ENCODE assay signal across 21 cellular contexts in the genomic region with DNA sequence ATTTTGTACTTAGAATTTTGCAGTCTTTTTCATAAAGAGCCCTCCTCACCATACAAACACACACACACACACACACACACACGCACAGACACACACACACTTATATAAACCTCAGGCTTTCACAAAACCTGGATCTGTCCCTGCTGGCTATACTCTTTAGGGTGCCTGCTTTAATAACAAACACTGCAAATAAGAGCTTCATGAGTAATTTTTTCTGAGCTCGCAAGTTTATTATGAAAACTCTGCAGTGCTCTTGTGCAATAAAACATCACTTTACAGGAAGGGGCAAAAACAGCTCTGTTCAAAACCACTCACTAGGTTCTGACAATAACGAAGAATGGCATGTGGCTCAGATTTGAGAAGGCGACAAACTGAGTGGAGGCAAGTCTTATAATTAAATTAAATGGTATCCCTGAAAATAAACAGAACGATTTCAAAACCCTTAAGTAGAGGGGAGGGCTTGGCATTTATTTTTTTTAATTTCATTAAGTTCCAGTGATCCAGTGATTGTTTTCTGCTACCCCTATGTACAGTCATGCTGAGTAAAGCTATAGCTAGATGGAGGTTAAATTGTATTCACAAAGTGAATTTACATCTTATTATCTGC. TPM values are rescaled to one million over a fixed set of nuclear protein-coding genes. Genes with fewer than 3 reads are reported as not detected.
DNase-seq lines count a peak whose midpoint lies in the region; ATAC-seq, FAIRE-seq and TF ChIP-seq lines count a peak whose summit lies in the region.
"Had no signal": no experiment of that assay in that cellular context is flagged by ENCODE, and none has a peak within 500 bp of the region (broad histone marks: within the 10 kb centered on the region; RNA-seq: fewer than 3 reads in every experiment).

No MANE protein-coding gene starts in this region.

- no peak overlapping the region for H3K27ac ChIP-seq in AG04450 (ENCODE audit: low read depth, low read length)
- no peak overlapping the region for H3K27ac ChIP-seq in lower lobe of right lung
- no peak overlapping the region for H3K27ac ChIP-seq in small intestine (ENCODE audit: low read depth in 1 of 2, low read length in 1 of 2)
- no peak overlapping the region for H3K27ac ChIP-seq in body of pancreas
- H3K27ac ChIP-seq: BLaER1, gastroesophageal sphincter, pancreas, WERI-Rb-1 had no signal

- H3K4me1 ChIP-seq in lower lobe of right lung (peaks cover 10% of the 10 kb centered on the region), small intestine (ENCODE audit: control insufficient read depth in 2 of 2, insufficient read depth in 1 of 2, low read depth in 1 of 2, low read length in 1 of 2) (peaks cover 0 to 3% of the 10 kb centered on the region in 2 donors), body of pancreas (peaks cover 29% of the 10 kb centered on the region)

- CTCF ChIA-PET in AG04450 (lab: Charles Lee), result interaction anchor here (0.9 to 9.2 kb wide), 5 partner anchors 15 to 246 kb away, joined by 3 to 109 read pairs (median 4); partner anchors contain the start of gene NFYC

- POLR2A ChIA-PET in AG04450 (lab: Yijun Ruan, JAX), result interaction anchor here (0.6 to 1.0 kb wide), 5 partner anchors 11 to 532 kb away, joined by 3 read pairs; partner anchors contain the start of gene CITED4

- H3K4me3 ChIP-seq in AG04450 (ENCODE audit: low read depth, low read length) (no peak overlapping the region), lower lobe of right lung (no peak overlapping the region), small intestine (ENCODE audit: low read depth in 1 of 2, low read length in 2 of 2) (no peak overlapping the region), body of pancreas (no peak overlapping the region)
- H3K4me3 ChIP-seq: BLaER1, dorsolateral prefrontal cortex, gastroesophageal sphincter, mucosa of descending colon, pancreas had no signal

- H3K9me3 ChIP-seq in AG04450 (ENCODE audit: control insufficient read depth, insufficient read depth, low read length) (no peaks in the 10 kb centered on the region), lower lobe of right lung (no peaks in the 10 kb centered on the region), small intestine (ENCODE audit: control insufficient read depth, low read depth) (no peaks in the 10 kb centered on the region), body of pancreas (no peaks in the 10 kb centered on the region)
- H3K9me3 ChIP-seq: BLaER1, gastroesophageal sphincter, mucosa of descending colon, pancreas had no signal

- peak; percentile 52 to 55 for ATAC-seq in lower lobe of right lung
- no peak for ATAC-seq in body of pancreas
- ATAC-seq: activated CD8-positive, alpha-beta memory T cell treated with anti-CD3 and anti-CD28 coated beads, Interleukin-2, amount 10 ng/mL, durations not matched to agents 7 days and 5 days; activated naive CD4-positive, alpha-beta T cell treated with anti-CD3 and anti-CD28 coated beads, Interleukin-2, amount 50 U/mL, for 72 hours; gastroesophageal sphincter; mucosa of descending colon; pancreas had no signal

- intact Hi-C loops in lower lobe of right lung (cut with DNase I), result no loop called here
- intact Hi-C loops in body of pancreas (cut with DNase I), result no loop called here

- H3K27me3 ChIP-seq in AG04450 (ENCODE audit: control insufficient read depth, insufficient read depth, low read length), result peaks cover 5% of the 10 kb centered on the region
- H3K27me3 ChIP-seq in lower lobe of right lung (ENCODE audit: low read depth), result no peaks in the 10 kb centered on the region
- H3K27me3 ChIP-seq in small intestine (ENCODE audit: control insufficient read depth in 2 of 2, insufficient read depth in 2 of 2, low read length in 2 of 2), result no peaks in the 10 kb centered on the region
- H3K27me3 ChIP-seq in body of pancreas, result no peaks in the 10 kb centered on the region
- H3K27me3 ChIP-seq: BLaER1, dorsolateral prefrontal cortex, gastroesophageal sphincter, pancreas had no signal

- TF ChIP-seq CTCF in AG04450 (IDR thresholded peaks at IDR 0.05; ENCODE audit: low read depth, low read length), result no peak
- TF ChIP-seq CTCF in lower lobe of right lung (IDR thresholded peaks at IDR 0.05), result no peak
- no peak for TF ChIP-seq CTCF in body of pancreas (IDR thresholded peaks at IDR 0.05)

- FAIRE-seq in small intestine (lab: Jason Lieb, UNC), result no peak
- FAIRE-seq: GM12892, keratinocyte, pancreas had no signal

- TF ChIP-seq POLR2A in body of pancreas (IDR thresholded peaks at IDR 0.05), result no peak

- H3K36me3 ChIP-seq in lower lobe of right lung (no peaks in the 10 kb centered on the region), small intestine (ENCODE audit: control insufficient read depth in 2 of 2, insufficient read depth in 2 of 2, low read length in 2 of 2) (no peaks in the 10 kb centered on the region), body of pancreas (replicated peaks in 1 of 2; ENCODE audit: insufficient read depth in 1 of 2, low read depth in 2 of 2) (no peaks in the 10 kb centered on the region)
- H3K36me3 ChIP-seq: BLaER1, gastroesophageal sphincter, pancreas, WERI-Rb-1 had no signal

- DNase-seq in AG04450 (ENCODE audit: low read depth, low spot score) (peak; percentile 74), Kasumi-1 (lab: John Stamatoyannopoulos, UW) (peak; percentile 20 to 26), astrocyte of the hippocampus (ENCODE audit: low read depth, low spot score) (peak; percentile 8), lower lobe of right lung (no peak), small intestine (no peak), body of pancreas (no peak), cerebellar nuclear complex (lab: John Stamatoyannopoulos, UW) (no peak), NCI-H748 treated with DMSO at 0.1 percent for 48 hours (lab: John Stamatoyannopoulos, UW) (no peak)
- DNase-seq: activated CD8-positive, alpha-beta memory T cell treated with anti-CD3 and anti-CD28 coated beads, Interleukin-2, amount 10 ng/mL, durations not matched to agents 7 days and 5 days; mucosa of descending colon; NCI-H1694 treated with DMSO at 0.1 percent for 48 hours; NCI-H524; stimulated activated CD4-positive, alpha-beta T cell treated with anti-CD3 and anti-CD28 coated beads, Interleukin-2, amount 100 ng/mL, for 24 hours; WERI-Rb-1 had no signal

- 79 to 80% (median 79%) methylated on average over 5 of the region's 5 CpGs for WGBS in small intestine, 3 donors
- 73 to 83% methylated on average over 5 of the region's 5 CpGs for WGBS in body of pancreas, 2 donors

RNA-seq across cellular contexts. Expression of gene CTPS1, which starts 42.5 kb away (rescaled TPM):
- polyA plus RNA-seq in AG04450 (2011; rRNA removed), result 27.3 and 29.5 TPM in 2 replicates
- 30.3 and 33.0 TPM in 2 replicates for polyA minus RNA-seq in AG04450 (2011; rRNA and poly(A)+ RNA removed)
- total RNA-seq in lower lobe of right lung, result 16.2 TPM
- 10 to 100 TPM in 1 of 3 donors, 1 to 10 TPM in 2; 3.8 to 16.2 (median 5.8) TPM for polyA plus RNA-seq in small intestine
- 10 to 100 TPM in 1 of 2 donors, 1 to 10 TPM in 1; 8.9 to 13.0 TPM for total RNA-seq in body of pancreas

Comparison
In these comparisons a context has a peak if more than half of its experiments do, and no peak if none do; other contexts are left out.
1. DNase-seq: peak in AG04450 (single experiment), Kasumi-1 (2 of 2) and astrocyte of the hippocampus (single experiment); none in lower lobe of right lung (single experiment), small intestine (single experiment), body of pancreas (0 of 4), cerebellar nuclear complex (0 of 2) and NCI-H748 treated with DMSO at 0.1 percent for 48 hours (single experiment).